1 cellular context compared by ENCODE assay signal in the genomic region with DNA sequence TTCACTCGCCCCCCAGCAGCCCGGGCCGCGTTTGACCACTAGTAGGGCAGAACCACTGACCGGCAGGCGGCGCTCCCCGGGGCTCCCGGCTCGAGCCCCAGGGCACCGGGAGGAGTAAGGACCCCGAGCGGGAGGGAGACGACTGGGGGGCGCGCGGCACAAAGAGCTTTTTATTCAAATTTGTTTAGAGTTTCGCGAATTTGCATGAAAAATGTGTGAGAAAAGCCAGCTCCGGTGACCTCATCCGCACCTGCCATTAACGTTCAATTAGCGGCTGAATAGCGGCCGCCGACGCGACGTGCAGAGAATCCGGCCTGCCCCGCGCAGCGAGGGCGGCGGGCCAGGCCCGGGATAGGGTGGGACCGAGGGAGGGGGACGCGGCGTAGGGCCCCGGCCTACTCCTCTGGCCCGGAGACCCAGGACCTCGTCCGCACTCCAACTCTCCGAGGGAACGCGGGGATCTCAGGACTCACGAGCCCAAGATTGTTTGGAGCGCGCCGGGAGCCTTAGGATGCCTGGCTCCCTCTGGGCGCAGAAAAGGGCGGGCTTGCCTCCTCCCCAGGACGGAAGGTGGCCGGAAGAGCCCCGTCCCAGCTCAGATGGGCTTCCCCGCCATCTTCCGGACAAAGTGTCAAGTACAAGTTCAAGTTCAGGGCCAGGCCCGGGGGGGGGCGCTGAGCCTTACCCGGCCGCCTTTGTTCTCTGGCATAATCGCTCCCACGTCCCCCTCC.
A peak's percentile ranks its signal among the peaks of the same experiment; 100 is the strongest.
TF ChIP-seq lines count a peak whose summit lies in the region.

No MANE protein-coding gene starts in this region.

TF ChIP-seq in SK-N-SH, 30 proteins besides CTCF, POLR2A, EP300 and RAD21 (continued from another document):
- TF ChIP-seq, protein P1, sequence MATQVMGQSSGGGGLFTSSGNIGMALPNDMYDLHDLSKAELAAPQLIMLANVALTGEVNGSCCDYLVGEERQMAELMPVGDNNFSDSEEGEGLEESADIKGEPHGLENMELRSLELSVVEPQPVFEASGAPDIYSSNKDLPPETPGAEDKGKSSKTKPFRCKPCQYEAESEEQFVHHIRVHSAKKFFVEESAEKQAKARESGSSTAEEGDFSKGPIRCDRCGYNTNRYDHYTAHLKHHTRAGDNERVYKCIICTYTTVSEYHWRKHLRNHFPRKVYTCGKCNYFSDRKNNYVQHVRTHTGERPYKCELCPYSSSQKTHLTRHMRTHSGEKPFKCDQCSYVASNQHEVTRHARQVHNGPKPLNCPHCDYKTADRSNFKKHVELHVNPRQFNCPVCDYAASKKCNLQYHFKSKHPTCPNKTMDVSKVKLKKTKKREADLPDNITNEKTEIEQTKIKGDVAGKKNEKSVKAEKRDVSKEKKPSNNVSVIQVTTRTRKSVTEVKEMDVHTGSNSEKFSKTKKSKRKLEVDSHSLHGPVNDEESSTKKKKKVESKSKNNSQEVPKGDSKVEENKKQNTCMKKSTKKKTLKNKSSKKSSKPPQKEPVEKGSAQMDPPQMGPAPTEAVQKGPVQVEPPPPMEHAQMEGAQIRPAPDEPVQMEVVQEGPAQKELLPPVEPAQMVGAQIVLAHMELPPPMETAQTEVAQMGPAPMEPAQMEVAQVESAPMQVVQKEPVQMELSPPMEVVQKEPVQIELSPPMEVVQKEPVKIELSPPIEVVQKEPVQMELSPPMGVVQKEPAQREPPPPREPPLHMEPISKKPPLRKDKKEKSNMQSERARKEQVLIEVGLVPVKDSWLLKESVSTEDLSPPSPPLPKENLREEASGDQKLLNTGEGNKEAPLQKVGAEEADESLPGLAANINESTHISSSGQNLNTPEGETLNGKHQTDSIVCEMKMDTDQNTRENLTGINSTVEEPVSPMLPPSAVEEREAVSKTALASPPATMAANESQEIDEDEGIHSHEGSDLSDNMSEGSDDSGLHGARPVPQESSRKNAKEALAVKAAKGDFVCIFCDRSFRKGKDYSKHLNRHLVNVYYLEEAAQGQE (IDR thresholded peaks at IDR 0.05; ENCODE audit: low read depth, low read length), result no peak
- TF ChIP-seq RFX5 (IDR thresholded peaks at IDR 0.05; ENCODE audit: low read length) (no peak), CHD2 (IDR thresholded peaks at IDR 0.05; ENCODE audit: low read length, partially characterized antibody) (peak; percentile 3), TAF1 (IDR thresholded peaks at IDR 0.05; ENCODE audit: borderline replicate concordance, low read depth, low read length) (no peak; the same call in 1 of the 2 replicates), EZH2phosphoT487 (IDR thresholded peaks at IDR 0.05; ENCODE audit: borderline replicate concordance, low read depth) (no peak), NRF1 (IDR thresholded peaks at IDR 0.05; ENCODE audit: low read depth, low read length) (peak; percentile 35; the same call in 1 of the 2 replicates), POLR2AphosphoS5 (IDR thresholded peaks at IDR 0.05; ENCODE audit: low read depth, low read length) (no peak), GABPA (IDR thresholded peaks at IDR 0.05; ENCODE audit: low read depth) (peak; percentile 62)
- TF ChIP-seq, protein P2, sequence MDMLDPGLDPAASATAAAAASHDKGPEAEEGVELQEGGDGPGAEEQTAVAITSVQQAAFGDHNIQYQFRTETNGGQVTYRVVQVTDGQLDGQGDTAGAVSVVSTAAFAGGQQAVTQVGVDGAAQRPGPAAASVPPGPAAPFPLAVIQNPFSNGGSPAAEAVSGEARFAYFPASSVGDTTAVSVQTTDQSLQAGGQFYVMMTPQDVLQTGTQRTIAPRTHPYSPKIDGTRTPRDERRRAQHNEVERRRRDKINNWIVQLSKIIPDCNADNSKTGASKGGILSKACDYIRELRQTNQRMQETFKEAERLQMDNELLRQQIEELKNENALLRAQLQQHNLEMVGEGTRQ (IDR thresholded peaks at IDR 0.05; ENCODE audit: borderline replicate concordance, low read depth, low read length), result no peak
